ENCODE assay signal across 17 cellular contexts in genomic region chr11:68163691-68164090, GRCh38. TPM values are rescaled to one million over a fixed set of nuclear protein-coding genes. Genes with fewer than 3 reads are reported as not detected.
DNase-seq lines count a peak whose midpoint lies in the region; ATAC-seq and TF ChIP-seq lines count a peak whose summit lies in the region.
"Had no signal": no experiment of that assay in that cellular context is flagged by ENCODE, and none has a peak within 500 bp of the region (broad histone marks: within the 10 kb centered on the region; RNA-seq: fewer than 3 reads in every experiment).

No MANE protein-coding gene starts in this region.

- no peak for TF ChIP-seq RAD21 in SK-N-SH (IDR thresholded peaks at IDR 0.05; ENCODE audit: low read length)

- POLR2A ChIA-PET in SK-N-SH (lab: Yijun Ruan, JAX), result no interaction called here

- H3K36me3 Mint-ChIP-seq in stimulated activated effector memory CD8-positive, alpha-beta T cell treated with anti-CD3 and anti-CD28 coated beads, Interleukin-12 subunit alpha, Interleukin-12 subunit beta, amount 100 ng/mL, for 72 hours, result peaks cover 61% of the 10 kb centered on the region
- H3K36me3 Mint-ChIP-seq in endothelial cell (ENCODE audit: low read depth, unreplicated experiment), result peaks cover 21% of the 10 kb centered on the region

- no peaks in the 10 kb centered on the region for H3K9me3 Mint-ChIP-seq in stimulated activated effector memory CD8-positive, alpha-beta T cell treated with anti-CD3 and anti-CD28 coated beads, Interleukin-12 subunit alpha, Interleukin-12 subunit beta, amount 100 ng/mL, for 72 hours
- no peaks in the 10 kb centered on the region for H3K9me3 Mint-ChIP-seq in endothelial cell (ENCODE audit: unreplicated experiment)
- H3K9me3 Mint-ChIP-seq: CD14-positive monocyte; CD4-positive, alpha-beta memory T cell; GM23338; HFFc6; IgD-negative memory B cell had no signal

- TF ChIP-seq EP300 in esophagus muscularis mucosa (IDR thresholded peaks at IDR 0.05) (no peak), SK-N-SH (IDR thresholded peaks at IDR 0.05; ENCODE audit: borderline replicate concordance in 1 of 2, low read depth in 1 of 2, low read length in 1 of 2) (no peak)

- no peak for TF ChIP-seq POLR2A in esophagus muscularis mucosa (IDR thresholded peaks at IDR 0.05; ENCODE audit: low read depth)

- peaks cover 2% of the 10 kb centered on the region for H3K27me3 Mint-ChIP-seq in endothelial cell (ENCODE audit: unreplicated experiment)
- H3K27me3 Mint-ChIP-seq: CD4-positive, alpha-beta memory T cell; IgD-negative memory B cell had no signal

- no peaks in the 10 kb centered on the region for H3F3A ChIP-seq in SK-N-SH (replicated peaks; ENCODE audit: insufficient read depth)

- H3K4me1 ChIP-seq in cardiac muscle cell (ENCODE audit: low read depth) (no peaks in the 10 kb centered on the region), esophagus muscularis mucosa (no peaks in the 10 kb centered on the region), SK-N-SH (ENCODE audit: control insufficient read depth in 1 of 2, insufficient read depth in 2 of 2, low read depth in 1 of 2, low read length in 1 of 2) (no peaks in the 10 kb centered on the region)
- H3K4me1 ChIP-seq: BLaER1 had no signal

- H3K27me3 ChIP-seq in cardiac muscle cell, result no peaks in the 10 kb centered on the region
- H3K27me3 ChIP-seq in esophagus muscularis mucosa, result no peaks in the 10 kb centered on the region
- H3K27me3 ChIP-seq in SK-N-SH (ENCODE audit: insufficient read depth), result no peaks in the 10 kb centered on the region
- H3K27me3 ChIP-seq: BLaER1 had no signal

- H3K9me3 ChIP-seq in cardiac muscle cell (ENCODE audit: low read depth) (no peaks in the 10 kb centered on the region), esophagus muscularis mucosa (no peaks in the 10 kb centered on the region), SK-N-SH (no peaks in the 10 kb centered on the region)
- H3K9me3 ChIP-seq: BLaER1 had no signal

- peak overlapping the region; percentile 10 for H3K27ac ChIP-seq in cardiac muscle cell
- H3K27ac ChIP-seq in esophagus muscularis mucosa (replicated peaks in 1 of 4), result no peak overlapping the region
- no peak overlapping the region for H3K27ac ChIP-seq in SK-N-SH (ENCODE audit: low read depth in 2 of 2, low read length in 1 of 2)
- H3K27ac ChIP-seq: BLaER1 had no signal

- no peaks in the 10 kb centered on the region for H4K20me1 ChIP-seq in SK-N-SH (ENCODE audit: insufficient read depth)

- no peak overlapping the region for H3K4me2 ChIP-seq in SK-N-SH
- H3K4me2 ChIP-seq: BLaER1, GM23338 had no signal

- H3K27ac Mint-ChIP-seq in stimulated activated effector memory CD8-positive, alpha-beta T cell treated with anti-CD3 and anti-CD28 coated beads, Interleukin-12 subunit alpha, Interleukin-12 subunit beta, amount 100 ng/mL, for 72 hours, result peak overlapping the region; percentile 20
- no peak overlapping the region for H3K27ac Mint-ChIP-seq in endothelial cell (ENCODE audit: unreplicated experiment)
- H3K27ac Mint-ChIP-seq: HFFc6 had no signal

- H3K4me3 ChIP-seq in cardiac muscle cell (no peak overlapping the region), esophagus muscularis mucosa (no peak overlapping the region), SK-N-SH (ENCODE audit: low read depth in 2 of 2, low read length in 1 of 2) (no peak overlapping the region)
- H3K4me3 ChIP-seq: BLaER1, GM23338 had no signal

- ATAC-seq in left ventricle myocardium superior, result no peak
- ATAC-seq in stimulated activated effector memory CD8-positive, alpha-beta T cell treated with anti-CD3 and anti-CD28 coated beads, Interleukin-12 subunit alpha, Interleukin-12 subunit beta, amount 100 ng/mL, for 72 hours, result no peak
- ATAC-seq: GM23338, HepG2 had no signal

- TF ChIP-seq CTCF in cardiac muscle cell (IDR thresholded peaks at IDR 0.05; ENCODE audit: low read depth, low read length) (no peak), esophagus muscularis mucosa (IDR thresholded peaks at IDR 0.05) (no peak), SK-N-SH (IDR thresholded peaks at IDR 0.05) (no peak), endothelial cell (IDR thresholded peaks at IDR 0.05; ENCODE audit: unreplicated experiment) (no peak), GM10266 (IDR thresholded peaks at IDR 0.05; ENCODE audit: control insufficient read depth, insufficient read depth, low read depth, missing control alignments) (no peak)

- no peaks in the 10 kb centered on the region for H3K9me2 ChIP-seq in SK-N-SH

- intact Hi-C loops in left ventricle myocardium superior (cut with micrococcal nuclease) (no loop called here), esophagus muscularis mucosa (cut with DNase I) (no loop called here)

- H2AFZ ChIP-seq in SK-N-SH (ENCODE audit: low read depth), result no peak overlapping the region
- H2AFZ ChIP-seq: GM23338 had no signal

- DNase-seq in cardiac muscle cell (ENCODE audit: low read depth in 1 of 2, low spot score in 1 of 2) (no peak), left ventricle myocardium superior (no peak), esophagus muscularis mucosa (ENCODE audit: extremely low spot score) (peak; percentile 80), SK-N-SH (no peak), endothelial cell (ENCODE audit: low spot score) (no peak), GM10266 (ENCODE audit: extremely low spot score) (no peak)
- DNase-seq in stimulated activated effector memory CD8-positive, alpha-beta T cell treated with anti-CD3 and anti-CD28 coated beads, Interleukin-12 subunit alpha, Interleukin-12 subunit beta, amount 100 ng/mL, for 72 hours (ENCODE audit: low spot score in 2 of 2), result no peak
- DNase-seq: 8988T; CD4-positive, alpha-beta memory T cell; DMS153; DND-41 had no signal

- WGBS in esophagus muscularis mucosa, result 100% methylated on average over 2 of the region's 11 CpGs
- WGBS in SK-N-SH (ENCODE audit: low lambda C conversion rate), result 88% methylated on average over 11 of the region's 11 CpGs

- no peaks in the 10 kb centered on the region for H3K79me2 ChIP-seq in SK-N-SH (ENCODE audit: insufficient read depth)

- CTCF ChIA-PET in SK-N-SH (lab: Yijun Ruan, JAX), result interaction anchor here (1.4 to 1.5 kb wide), 2 partner anchors 23 to 45 kb away, joined by 3 to 4 read pairs; no protein-coding TSS in a partner anchor

- H3K4me3 Mint-ChIP-seq in stimulated activated effector memory CD8-positive, alpha-beta T cell treated with anti-CD3 and anti-CD28 coated beads, Interleukin-12 subunit alpha, Interleukin-12 subunit beta, amount 100 ng/mL, for 72 hours, result no peak overlapping the region
- no peak overlapping the region for H3K4me3 Mint-ChIP-seq in endothelial cell (ENCODE audit: unreplicated experiment)
- H3K4me3 Mint-ChIP-seq: CD14-positive monocyte; CD4-positive, alpha-beta memory T cell; GM23338; HFFc6; IgD-negative memory B cell had no signal

- H3K36me3 ChIP-seq in cardiac muscle cell (peaks cover 20% of the 10 kb centered on the region), esophagus muscularis mucosa (peaks cover 34 to 81% (median 59%) of the 10 kb centered on the region in 4 donors), SK-N-SH (replicated peaks in 1 of 2; ENCODE audit: control insufficient read depth in 1 of 2, insufficient read depth in 2 of 2, low read length in 1 of 2) (peaks cover 28 to 47% of the 10 kb centered on the region in 2 experiments)

- peaks cover 8% of the 10 kb centered on the region for H3K4me1 Mint-ChIP-seq in stimulated activated effector memory CD8-positive, alpha-beta T cell treated with anti-CD3 and anti-CD28 coated beads, Interleukin-12 subunit alpha, Interleukin-12 subunit beta, amount 100 ng/mL, for 72 hours
- peaks cover 4% of the 10 kb centered on the region for H3K4me1 Mint-ChIP-seq in endothelial cell (ENCODE audit: unreplicated experiment)
- H3K4me1 Mint-ChIP-seq: CD14-positive monocyte, IgD-negative memory B cell had no signal

- no peak overlapping the region for H3K9ac ChIP-seq in SK-N-SH
- H3K9ac ChIP-seq: BLaER1 had no signal

TF ChIP-seq in SK-N-SH, 30 proteins besides CTCF, POLR2A, EP300 and RAD21:
- no peak for TF ChIP-seq USF1 (IDR thresholded peaks at IDR 0.05; ENCODE audit: borderline replicate concordance, low read depth)
- TF ChIP-seq RFX5 (IDR thresholded peaks at IDR 0.05; ENCODE audit: low read length), result no peak

RNA-seq across cellular contexts. Expression of gene CHKA, which starts 42.5 kb away (rescaled TPM):
- total RNA-seq in cardiac muscle cell (49.2 and 143 TPM in 2 replicates), left ventricle myocardium superior (10.6 TPM), esophagus muscularis mucosa (10 to 100 TPM; 13.8 to 20.3 (median 18.3) TPM), endothelial cell (ENCODE audit: unreplicated experiment) (173 TPM)
- polyA plus RNA-seq in cardiac muscle cell (37.6 and 41.3 TPM in 2 replicates), SK-N-SH (2012; rRNA removed) (12.3 and 13.7 TPM in 2 replicates)
- polyA plus RNA-seq in SK-N-SH (2012; cell fraction: cytosol; rRNA removed), result 7.4 and 8.5 TPM in 2 replicates
- polyA plus RNA-seq in SK-N-SH (2012; cell fraction: nucleus; rRNA removed), result 69.3 and 80.7 TPM in 2 replicates

RNA-seq across cellular contexts. Expression of gene KMT5B, which starts 49.4 kb away (rescaled TPM):
- 29.1 and 36.7 TPM in 2 replicates for total RNA-seq in cardiac muscle cell
- polyA plus RNA-seq in cardiac muscle cell, result 34.1 and 35.9 TPM in 2 replicates
- 30.4 TPM for total RNA-seq in left ventricle myocardium superior
- total RNA-seq in esophagus muscularis mucosa, result 10 to 100 TPM; 28.7 to 49.4 (median 43.3) TPM
- 8.4 and 10.4 TPM in 2 replicates for polyA plus RNA-seq in SK-N-SH (2012; rRNA removed)
- 10.5 and 11.5 TPM in 2 replicates for polyA plus RNA-seq in SK-N-SH (2012; cell fraction: cytosol; rRNA removed)
- polyA plus RNA-seq in SK-N-SH (2012; cell fraction: nucleus; rRNA removed), result 18.0 and 20.8 TPM in 2 replicates
- 46.8 TPM for total RNA-seq in endothelial cell (ENCODE audit: unreplicated experiment)
